In the genomic region with DNA sequence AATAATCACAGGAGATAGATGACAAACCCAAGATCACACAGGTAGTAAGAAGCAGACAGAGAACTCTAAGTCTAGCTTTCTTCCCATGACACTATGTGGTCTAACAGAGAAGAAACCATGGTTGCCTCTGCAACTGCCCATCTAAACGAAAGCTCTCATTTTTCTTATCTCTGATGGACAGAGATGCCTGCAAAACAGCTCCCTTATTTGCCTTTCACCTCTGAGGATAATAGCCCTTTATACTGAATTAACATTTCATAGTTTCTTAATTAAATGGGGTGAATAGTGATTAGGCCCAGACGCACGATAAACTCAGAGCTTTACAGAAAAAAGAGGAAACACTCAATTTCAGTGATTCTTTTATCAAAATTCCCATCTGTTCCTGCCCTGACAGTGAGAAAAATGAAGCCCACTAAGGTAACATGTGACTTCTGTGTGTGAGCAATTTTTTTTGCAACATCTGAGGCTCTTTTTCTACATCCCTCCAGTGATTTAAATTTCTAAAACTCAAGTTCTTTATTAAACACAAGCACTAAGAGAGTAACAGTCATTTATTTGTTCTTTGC, we compare ENCODE assay signal across 29 cellular contexts. TPM values are rescaled to one million over a fixed set of nuclear protein-coding genes. Genes with fewer than 3 reads are reported as not detected.
DNase-seq lines count a peak whose midpoint lies in the region; ATAC-seq, FAIRE-seq and TF ChIP-seq lines count a peak whose summit lies in the region.
"Had no signal": no experiment of that assay in that cellular context is flagged by ENCODE, and none has a peak within 500 bp of the region (broad histone marks: within the 10 kb centered on the region; RNA-seq: fewer than 3 reads in every experiment).

No MANE protein-coding gene starts in this region.

- H4K20me1 ChIP-seq in Loucy (ENCODE audit: insufficient read depth, low read length, poor library complexity, severe bottlenecking), result no peaks in the 10 kb centered on the region
- no peaks in the 10 kb centered on the region for H4K20me1 ChIP-seq in endothelial cell of umbilical vein (replicated peaks; ENCODE audit: control insufficient read depth, extremely low read depth, insufficient read depth, low read length)

- no peak for ATAC-seq in HG02884 (IDR thresholded peaks at IDR 0.05; ENCODE audit: unreplicated experiment)
- ATAC-seq: foreskin keratinocyte had no signal

- H3K9me2 ChIP-seq in Loucy (replicated peaks; ENCODE audit: low read depth, low read length), result no peaks in the 10 kb centered on the region

- H3F3A ChIP-seq in Loucy (ENCODE audit: low read depth), result peaks cover 12% of the 10 kb centered on the region; the same call in 1 of the 2 replicates

- 70 to 85% (median 75%) methylated on average over 3 of the region's 3 CpGs for WGBS in stomach, 5 donors

- H3K9ac ChIP-seq in Loucy (ENCODE audit: low read depth, low read length, poor library complexity, severe bottlenecking) (peak overlapping the region; percentile 78), endothelial cell of umbilical vein (replicated peaks; ENCODE audit: extremely low read depth, insufficient read depth, low read length) (no peak overlapping the region)

- H3K27me3 Mint-ChIP-seq in activated CD4-positive, alpha-beta T cell treated with anti-CD3 and anti-CD28 coated beads, Interleukin-2, amount 10 ng/mL, durations not matched to agents 24 days and 14 days, result no peaks in the 10 kb centered on the region
- H3K27me3 Mint-ChIP-seq: stimulated activated naive CD8-positive, alpha-beta T cell treated with anti-CD3 and anti-CD28 coated beads, Interleukin-15, amount 100 ng/mL, for 72 hours had no signal

- no peaks in the 10 kb centered on the region for H3K36me3 ChIP-seq in Loucy (ENCODE audit: insufficient read depth, low read length)
- no peaks in the 10 kb centered on the region for H3K36me3 ChIP-seq in endothelial cell of umbilical vein (ENCODE audit: control insufficient read depth in 2 of 2, extremely low read depth in 1 of 2, insufficient read depth in 2 of 2, low read length in 2 of 2)
- H3K36me3 ChIP-seq in stomach, result no peaks in the 10 kb centered on the region
- H3K36me3 ChIP-seq in breast epithelium, result no peaks in the 10 kb centered on the region
- H3K36me3 ChIP-seq: sigmoid colon, SJSA1 had no signal

- TF ChIP-seq POLR2A in endothelial cell of umbilical vein (IDR thresholded peaks at IDR 0.05; ENCODE audit: low read depth, low read length) (no peak), stomach (IDR thresholded peaks at IDR 0.05) (no peak), breast epithelium (IDR thresholded peaks at IDR 0.05) (no peak)

- peak overlapping the region; percentile 82; the same call in 1 of the 2 replicates for H2AFZ ChIP-seq in Loucy (ENCODE audit: low read length)
- H2AFZ ChIP-seq in endothelial cell of umbilical vein (ENCODE audit: low read depth, low read length), result no peak overlapping the region

- H3K9me3 Mint-ChIP-seq in activated CD4-positive, alpha-beta T cell treated with anti-CD3 and anti-CD28 coated beads, Interleukin-2, amount 10 ng/mL, durations not matched to agents 24 days and 14 days, result no peaks in the 10 kb centered on the region
- H3K9me3 Mint-ChIP-seq: HFFc6; nephron progenitor cell; stimulated activated naive CD8-positive, alpha-beta T cell treated with anti-CD3 and anti-CD28 coated beads, Interleukin-15, amount 100 ng/mL, for 72 hours; type B pancreatic cell had no signal

- peaks cover 56% of the 10 kb centered on the region for H3K4me1 ChIP-seq in Loucy (ENCODE audit: insufficient read depth, low read length, poor library complexity, severe bottlenecking)
- H3K4me1 ChIP-seq in endothelial cell of umbilical vein (ENCODE audit: control insufficient read depth, extremely low read depth, insufficient read depth, low read length), result peaks cover 14% of the 10 kb centered on the region
- H3K4me1 ChIP-seq in stomach, result peaks cover 0 to 3% (median 0%) of the 10 kb centered on the region in 4 donors
- H3K4me1 ChIP-seq in breast epithelium, result no peaks in the 10 kb centered on the region
- H3K4me1 ChIP-seq: foreskin keratinocyte, sigmoid colon, SJSA1 had no signal

- H3K9me3 ChIP-seq in Loucy (ENCODE audit: insufficient read depth, low read depth, low read length) (no peaks in the 10 kb centered on the region), endothelial cell of umbilical vein (replicated peaks; ENCODE audit: control insufficient read depth, insufficient read depth, low read length) (no peaks in the 10 kb centered on the region), stomach (no peaks in the 10 kb centered on the region), breast epithelium (no peaks in the 10 kb centered on the region)
- H3K9me3 ChIP-seq: sigmoid colon, SJSA1 had no signal

- peaks cover 4% of the 10 kb centered on the region for H3K36me3 Mint-ChIP-seq in activated CD4-positive, alpha-beta T cell treated with anti-CD3 and anti-CD28 coated beads, Interleukin-2, amount 10 ng/mL, durations not matched to agents 24 days and 14 days (ENCODE audit: low read depth)
- H3K36me3 Mint-ChIP-seq: type B pancreatic cell had no signal

- intact Hi-C loops in activated CD4-positive, alpha-beta T cell treated with anti-CD3 and anti-CD28 coated beads, Interleukin-2, amount 10 ng/mL, durations not matched to agents 24 days and 14 days (cut with micrococcal nuclease), result loop anchor here (2.0 to 5.0 kb wide), 3 partner anchors 140 to 510 kb away; partner anchors contain the start of genes CAVIN3 and CNGA4
- intact Hi-C loops in endothelial cell of umbilical vein (cut with micrococcal nuclease) (no loop called here), stomach (cut with DNase I; ENCODE audit: low total_unique reads) (no loop called here), breast epithelium (cut with DNase I; ENCODE audit: low total_unique reads) (no loop called here)

- no peak for FAIRE-seq in endothelial cell of umbilical vein (lab: Jason Lieb, UNC)
- FAIRE-seq: G401.6, keratinocyte, RCC 7860 had no signal

- peak; percentile 58 for DNase-seq in activated CD4-positive, alpha-beta T cell treated with anti-CD3 and anti-CD28 coated beads, Interleukin-2, amount 10 ng/mL, durations not matched to agents 24 days and 14 days
- DNase-seq in activated CD4-positive, alpha-beta T cell treated with anti-CD3 and anti-CD28 coated beads, Interleukin-2, amount 50 U/mL, for 1 hour, result no peak
- DNase-seq in endothelial cell of umbilical vein (ENCODE audit: low read depth, low spot score) (peak; percentile 6), stomach (no peak), breast epithelium (ENCODE audit: low spot score in 2 of 2) (no peak)
- no peak for DNase-seq in stimulated activated CD4-positive, alpha-beta T cell treated with anti-CD3 and anti-CD28 coated beads, Interleukin-12 subunit alpha, Interleukin-12 subunit beta, amount 100 ng/mL, for 4 hours
- DNase-seq: amygdala; DMS 273 treated with DMSO at 0.1 percent for 48 hours; foreskin keratinocyte; HFFc6; NCI-H187 treated with DMSO at 0.1 percent for 48 hours; NCI-H2227 treated with DMSO at 0.1 percent for 48 hours; nephron progenitor cell; posterior cingulate gyrus; sigmoid colon; stimulated activated CD4-positive, alpha-beta T cell treated with anti-CD3 and anti-CD28 coated beads, Interleukin-2, amount 100 ng/mL, for 48 hours; stimulated activated naive CD8-positive, alpha-beta T cell treated with anti-CD3 and anti-CD28 coated beads, Interleukin-15, amount 100 ng/mL, for 72 hours had no signal

- POLR2A ChIA-PET in endothelial cell of umbilical vein (lab: Charles Lee), result interaction anchor here (0.5 kb wide), 1 partner anchor 12 kb away, joined by 3 read pairs; no protein-coding TSS in a partner anchor

- dilution Hi-C loops in endothelial cell of umbilical vein (cut with MboI; ENCODE audit: extremely low pct_ligation_motif_present, low sequenced_read_pairs), result no loop called here

- H3K27ac ChIP-seq in endothelial cell of umbilical vein (ENCODE audit: insufficient read depth, low read depth, low read length) (no peak overlapping the region), stomach (peak overlapping the region in 4 of 5 donors; percentile 71 to 92 (median 78)), breast epithelium (no peak overlapping the region)
- H3K27ac ChIP-seq: 22Rv1, foreskin keratinocyte, SJSA1 had no signal

- no peak overlapping the region for H3K4me3 Mint-ChIP-seq in activated CD4-positive, alpha-beta T cell treated with anti-CD3 and anti-CD28 coated beads, Interleukin-2, amount 10 ng/mL, durations not matched to agents 24 days and 14 days
- H3K4me3 Mint-ChIP-seq: HFFc6, nephron progenitor cell, type B pancreatic cell had no signal

- no peak for TF ChIP-seq CTCF in Loucy (conservative IDR thresholded peaks at IDR 0.05; ENCODE audit: low read length)
- no peak for TF ChIP-seq CTCF in endothelial cell of umbilical vein (IDR thresholded peaks at IDR 0.05; ENCODE audit: extremely low read depth in 1 of 2, insufficient read depth in 1 of 2, low read depth in 1 of 2, low read length in 2 of 2)
- no peak for TF ChIP-seq CTCF in stomach (IDR thresholded peaks at IDR 0.05)
- no peak for TF ChIP-seq CTCF in breast epithelium (IDR thresholded peaks at IDR 0.05)

- no peak for TF ChIP-seq EP300 in stomach (IDR thresholded peaks at IDR 0.05)

- peaks cover 26% of the 10 kb centered on the region for H3K4me1 Mint-ChIP-seq in activated CD4-positive, alpha-beta T cell treated with anti-CD3 and anti-CD28 coated beads, Interleukin-2, amount 10 ng/mL, durations not matched to agents 24 days and 14 days

- H3K9me1 ChIP-seq in endothelial cell of umbilical vein (replicated peaks; ENCODE audit: control insufficient read depth, extremely low read depth, insufficient read depth, low read length), result no peaks in the 10 kb centered on the region

- CTCF ChIA-PET in endothelial cell of umbilical vein (lab: Charles Lee), result interaction anchor here (1.1 to 17.3 kb wide), 6 partner anchors 7 to 65 kb away, joined by 3 to 391 read pairs (median 6); no protein-coding TSS in a partner anchor

- BruUV-seq in endothelial cell of umbilical vein (replicated peaks; lab: Mats Ljungman, UMichigan), result no TSS peak

- H3K79me2 ChIP-seq in Loucy (ENCODE audit: insufficient read depth, low read length) (peaks cover 27% of the 10 kb centered on the region), endothelial cell of umbilical vein (ENCODE audit: control insufficient read depth, insufficient read depth, low read length) (no peaks in the 10 kb centered on the region)

- H3K27ac Mint-ChIP-seq in activated CD4-positive, alpha-beta T cell treated with anti-CD3 and anti-CD28 coated beads, Interleukin-2, amount 10 ng/mL, durations not matched to agents 24 days and 14 days, result no peak overlapping the region
- H3K27ac Mint-ChIP-seq: HFFc6; nephron progenitor cell; stimulated activated naive CD8-positive, alpha-beta T cell treated with anti-CD3 and anti-CD28 coated beads, Interleukin-15, amount 100 ng/mL, for 72 hours; type B pancreatic cell had no signal

- H3K4me3 ChIP-seq in Loucy (ENCODE audit: low read length, poor library complexity, severe bottlenecking), result peak overlapping the region; percentile 76
- H3K4me3 ChIP-seq in endothelial cell of umbilical vein (replicated peaks in 1 of 3; ENCODE audit: insufficient read depth in 1 of 3, low read depth in 1 of 3, low read length in 3 of 3), result no peak overlapping the region
- no peak overlapping the region for H3K4me3 ChIP-seq in stomach
- H3K4me3 ChIP-seq in breast epithelium, result no peak overlapping the region
- H3K4me3 ChIP-seq: SJSA1 had no signal

- no peaks in the 10 kb centered on the region for H3K27me3 ChIP-seq in Loucy (ENCODE audit: insufficient read depth, low read length, poor library complexity, severe bottlenecking)
- peaks cover 2 to 4% of the 10 kb centered on the region in 2 experiments for H3K27me3 ChIP-seq in endothelial cell of umbilical vein (ENCODE audit: control insufficient read depth in 2 of 2, insufficient read depth in 2 of 2, low read length in 2 of 2)
- H3K27me3 ChIP-seq in stomach, result no peaks in the 10 kb centered on the region
- no peaks in the 10 kb centered on the region for H3K27me3 ChIP-seq in breast epithelium
- H3K27me3 ChIP-seq: sigmoid colon, SJSA1 had no signal

- H3K4me2 ChIP-seq in Loucy (ENCODE audit: low read depth, low read length, poor library complexity, severe bottlenecking), result peak overlapping the region; percentile 95
- no peak overlapping the region for H3K4me2 ChIP-seq in endothelial cell of umbilical vein (ENCODE audit: insufficient read depth, low read length)

RNA-seq across cellular contexts. Expression of gene OR2AG2, which starts 24.6 kb away (rescaled TPM):
- 0.62 and 0.70 TPM in 2 replicates for total RNA-seq in activated CD4-positive, alpha-beta T cell treated with anti-CD3 and anti-CD28 coated beads, Interleukin-2, amount 10 ng/mL, durations not matched to agents 24 days and 14 days
- total RNA-seq in endothelial cell of umbilical vein, result 0.33 and 0.46 TPM in 2 replicates
- polyA plus RNA-seq in endothelial cell of umbilical vein, result 0.13 and 0.18 TPM in 2 replicates
- polyA plus RNA-seq in endothelial cell of umbilical vein (2011; cell fraction: cytosol; rRNA removed), result 0.14 and 0.18 TPM in 2 replicates
- 0.43 and 0.53 TPM in 2 replicates for polyA plus RNA-seq in endothelial cell of umbilical vein (2011; cell fraction: nucleus; rRNA removed)
- 0.12 and 0.13 TPM in 2 replicates for polyA plus RNA-seq in endothelial cell of umbilical vein (2012)
- 3.7 and 4.0 TPM in 2 replicates for polyA minus RNA-seq in endothelial cell of umbilical vein
- polyA minus RNA-seq in endothelial cell of umbilical vein (2011; cell fraction: cytosol; rRNA and poly(A)+ RNA removed), result not detected
- polyA minus RNA-seq in endothelial cell of umbilical vein (2011; cell fraction: nucleus; rRNA and poly(A)+ RNA removed), result 5.0 and 8.9 TPM in 2 replicates
- under 1 TPM in 2 of 5 donors, not detected in 3; 0.29 to 0.55 TPM for total RNA-seq in stomach
- polyA plus RNA-seq in stomach, result not detected
- 1 to 10 TPM in 1 of 3 donors, under 1 TPM in 1, not detected in 1; 0.44 to 3.6 TPM for total RNA-seq in breast epithelium
- total RNA-seq: cardiac septum; dermis blood vessel endothelial cell; SJSA1; T-helper 1 cell treated with Interleukin-12 subunit alpha and Interleukin-12 subunit beta and Interleukin-4 antibody, amounts not matched to agents 30 ng/mL and 1 ng/mL, for 36 hours had no signal

RNA-seq across cellular contexts. Expression of gene OR2AG1, which starts 35.6 kb away (rescaled TPM):
- total RNA-seq in activated CD4-positive, alpha-beta T cell treated with anti-CD3 and anti-CD28 coated beads, Interleukin-2, amount 10 ng/mL, durations not matched to agents 24 days and 14 days, result not detected in 2 replicates
- total RNA-seq in endothelial cell of umbilical vein, result not detected in 2 replicates
- not detected in 2 replicates for polyA plus RNA-seq in endothelial cell of umbilical vein
- not detected in 2 replicates for polyA plus RNA-seq in endothelial cell of umbilical vein (2011; cell fraction: cytosol; rRNA removed)
- polyA plus RNA-seq in endothelial cell of umbilical vein (2011; cell fraction: nucleus; rRNA removed), result not detected in 2 replicates
- polyA plus RNA-seq in endothelial cell of umbilical vein (2012), result not detected in 2 replicates
- not detected in 2 replicates for polyA minus RNA-seq in endothelial cell of umbilical vein
- not detected for polyA minus RNA-seq in endothelial cell of umbilical vein (2011; cell fraction: cytosol; rRNA and poly(A)+ RNA removed)
- not detected in 2 replicates for polyA minus RNA-seq in endothelial cell of umbilical vein (2011; cell fraction: nucleus; rRNA and poly(A)+ RNA removed)
- total RNA-seq in stomach, result under 1 TPM in 1 of 5 donors, not detected in 4; under 0.01 TPM
- polyA plus RNA-seq in stomach, result not detected
- not detected for total RNA-seq in breast epithelium
- total RNA-seq: cardiac septum; dermis blood vessel endothelial cell; foreskin keratinocyte; HFFc6; mesenteric fat pad; sigmoid colon; SJSA1; T-helper 1 cell treated with Interleukin-12 subunit alpha and Interleukin-12 subunit beta and Interleukin-4 antibody, amounts not matched to agents 30 ng/mL and 1 ng/mL, for 36 hours had no signal
- polyA plus RNA-seq: foreskin keratinocyte, keratinocyte, sigmoid colon had no signal

RNA-seq across cellular contexts. Expression of gene OR6A2, which starts 52.3 kb away (rescaled TPM):
- 0.35 and 0.50 TPM in 2 replicates for total RNA-seq in activated CD4-positive, alpha-beta T cell treated with anti-CD3 and anti-CD28 coated beads, Interleukin-2, amount 10 ng/mL, durations not matched to agents 24 days and 14 days
- total RNA-seq in endothelial cell of umbilical vein, result 0.27 and 0.46 TPM in 2 replicates
- polyA plus RNA-seq in endothelial cell of umbilical vein, result 0.06 and 0.21 TPM in 2 replicates
- not detected in 2 replicates for polyA plus RNA-seq in endothelial cell of umbilical vein (2011; cell fraction: cytosol; rRNA removed)
- 0.40 and 0.42 TPM in 2 replicates for polyA plus RNA-seq in endothelial cell of umbilical vein (2011; cell fraction: nucleus; rRNA removed)
- polyA plus RNA-seq in endothelial cell of umbilical vein (2012), result not detected in 2 replicates
- polyA minus RNA-seq in endothelial cell of umbilical vein, result 4.5 and 4.6 TPM in 2 replicates
- polyA minus RNA-seq in endothelial cell of umbilical vein (2011; cell fraction: cytosol; rRNA and poly(A)+ RNA removed), result not detected
- polyA minus RNA-seq in endothelial cell of umbilical vein (2011; cell fraction: nucleus; rRNA and poly(A)+ RNA removed), result 4.9 and 7.9 TPM in 2 replicates
- under 1 TPM in 1 of 5 donors, not detected in 4; 0.55 TPM for total RNA-seq in stomach
- not detected for polyA plus RNA-seq in stomach
- 1 to 10 TPM in 1 of 3 donors, under 1 TPM in 2; 0.16 to 1.2 (median 0.33) TPM for total RNA-seq in breast epithelium
- total RNA-seq: cardiac septum, foreskin keratinocyte, SJSA1 had no signal
- polyA plus RNA-seq: foreskin keratinocyte had no signal

Comparison
In these comparisons a context has a peak if more than half of its experiments do, and no peak if none do; other contexts are left out.
1. DNase-seq: peak in activated CD4-positive, alpha-beta T cell treated with anti-CD3 and anti-CD28 coated beads, Interleukin-2, amount 10 ng/mL, durations not matched to agents 24 days and 14 days (single experiment) and endothelial cell of umbilical vein (single experiment); none in activated CD4-positive, alpha-beta T cell treated with anti-CD3 and anti-CD28 coated beads, Interleukin-2, amount 50 U/mL, for 1 hour (single experiment), stomach (single experiment), stimulated activated CD4-positive, alpha-beta T cell treated with anti-CD3 and anti-CD28 coated beads, Interleukin-12 subunit alpha, Interleukin-12 subunit beta, amount 100 ng/mL, for 4 hours (single experiment) and breast epithelium (0 of 2).
2. H3K27ac ChIP-seq: peak in stomach (4 of 5); none in endothelial cell of umbilical vein (single experiment) and breast epithelium (0 of 2).